Comparison of ENCODE assay signal across 25 cellular contexts in genomic region chr15:82980986-82981385, GRCh38.
"Had no signal": no experiment of that assay in that cellular context is flagged by ENCODE, and none has a peak within 500 bp of the region (broad histone marks: within the 10 kb centered on the region; RNA-seq: fewer than 3 reads in every experiment).

No MANE protein-coding gene starts in this region.

- H3K4me1 ChIP-seq: colonic mucosa, foreskin keratinocyte had no signal

- H3K36me3 Mint-ChIP-seq: immature natural killer cell, mesothelial cell of epicardium had no signal

- H3K4me3 Mint-ChIP-seq: immature natural killer cell, mesothelial cell of epicardium, naive B cell had no signal

- H3K9me3 ChIP-seq: colonic mucosa, esophagus muscularis mucosa, gastrocnemius medialis, left lung, lower lobe of right lung, mucosa of descending colon had no signal

- H3K27ac ChIP-seq: colonic mucosa, dorsolateral prefrontal cortex, esophagus muscularis mucosa, foreskin keratinocyte, gastrocnemius medialis, hepatocyte, left lung, lower lobe of right lung had no signal

- H3K4me3 ChIP-seq: colonic mucosa, dorsolateral prefrontal cortex, esophagus muscularis mucosa, gastrocnemius medialis, hepatocyte, left lung, lower lobe of right lung, mucosa of descending colon had no signal

- DNase-seq: colonic mucosa; cortex of kidney; dermis blood vessel endothelial cell; dorsolateral prefrontal cortex; effector CD4-positive, alpha-beta T cell; effector memory CD4-positive, alpha-beta T cell; foreskin keratinocyte; gastrocnemius medialis; glutamatergic neuron; head of caudate nucleus; hypothalamus; immature natural killer cell; islet precursor cell; kidney; kidney glomerular epithelial cell; left colon; left lung; left ventricle myocardium superior; lower lobe of right lung; mesenchymal stem cell; mucosa of descending colon; naive B cell had no signal

- H3K27me3 ChIP-seq: colonic mucosa, dorsolateral prefrontal cortex, esophagus muscularis mucosa, foreskin keratinocyte, gastrocnemius medialis, hepatocyte, left lung had no signal

- ATAC-seq: foreskin keratinocyte, gastrocnemius medialis, left colon, left lung, left ventricle myocardium superior, lower lobe of right lung, mucosa of descending colon had no signal

- H3K36me3 ChIP-seq: colonic mucosa, esophagus muscularis mucosa, gastrocnemius medialis, left lung, lower lobe of right lung had no signal

- H3K27me3 Mint-ChIP-seq: naive B cell had no signal

- H3K9me3 Mint-ChIP-seq: immature natural killer cell, mesothelial cell of epicardium, naive B cell had no signal

- H3K4me2 ChIP-seq: hepatocyte had no signal

- H2AFZ ChIP-seq: hepatocyte had no signal

- H3K27ac Mint-ChIP-seq: immature natural killer cell, mesothelial cell of epicardium, naive B cell had no signal
